ENCODE assay signal across 17 cellular contexts in the genomic region with DNA sequence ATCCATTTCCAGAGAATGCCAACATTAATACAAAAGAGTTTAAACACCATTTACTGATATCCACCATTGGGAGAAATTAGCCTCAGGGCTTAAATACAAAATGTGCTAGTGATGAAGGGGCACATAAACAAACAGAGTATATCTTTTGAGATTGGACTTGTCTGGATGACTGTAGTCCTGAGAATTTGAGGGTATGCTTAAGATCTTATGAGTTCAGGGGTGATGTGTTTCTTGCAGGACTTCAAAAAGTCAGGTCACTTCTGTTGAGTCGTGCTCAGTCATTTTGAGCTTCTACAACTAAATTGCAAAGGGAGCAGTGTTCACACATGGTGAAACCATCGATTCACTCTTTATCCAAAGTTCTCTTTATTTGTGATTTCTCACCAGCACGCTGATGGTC.
DNase-seq lines count a peak whose midpoint lies in the region; ATAC-seq and TF ChIP-seq lines count a peak whose summit lies in the region.
"Had no signal": no experiment of that assay in that cellular context is flagged by ENCODE, and none has a peak within 500 bp of the region (broad histone marks: within the 10 kb centered on the region; RNA-seq: fewer than 3 reads in every experiment).

No MANE protein-coding gene starts in this region.

- no peaks in the 10 kb centered on the region for H3K27me3 ChIP-seq in neural progenitor cell
- H3K27me3 ChIP-seq: Peyer's patch had no signal

- H3K27ac ChIP-seq in neural progenitor cell = no peak overlapping the region
- H3K27ac ChIP-seq: C4-2B, Peyer's patch had no signal

- H3K4me1 ChIP-seq in neural progenitor cell = no peaks in the 10 kb centered on the region
- H3K4me1 ChIP-seq: HAP-1, Peyer's patch had no signal

- H3K9ac ChIP-seq in neural progenitor cell = no peak overlapping the region
- H3K9ac ChIP-seq: SK-N-SH had no signal

- TF ChIP-seq CTCF in HFFc6 (IDR thresholded peaks at IDR 0.05) (no peak), glutamatergic neuron (IDR thresholded peaks at IDR 0.05; ENCODE audit: partially characterized antibody, unreplicated experiment) (no peak), neural progenitor cell (IDR thresholded peaks at IDR 0.05) (no peak)

- no peaks in the 10 kb centered on the region for H3K9me3 ChIP-seq in neural progenitor cell (ENCODE audit: low read depth)
- H3K9me3 ChIP-seq: HAP-1, Peyer's patch, SK-N-SH had no signal

- H2AFZ ChIP-seq in neural progenitor cell (replicated peaks) = no peak overlapping the region

- H3K4me1 Mint-ChIP-seq in HFFc6 (ENCODE audit: low read depth) = peaks cover 72% of the 10 kb centered on the region
- peaks cover 12% of the 10 kb centered on the region for H3K4me1 Mint-ChIP-seq in glutamatergic neuron (ENCODE audit: low read depth, unreplicated experiment)
- H3K4me1 Mint-ChIP-seq in neural progenitor cell = peaks cover 3% of the 10 kb centered on the region

- H3K27me3 Mint-ChIP-seq in HFFc6 (ENCODE audit: insufficient read depth) = no peaks in the 10 kb centered on the region
- H3K27me3 Mint-ChIP-seq in glutamatergic neuron (ENCODE audit: unreplicated experiment) = no peaks in the 10 kb centered on the region
- peaks cover 2% of the 10 kb centered on the region for H3K27me3 Mint-ChIP-seq in neural progenitor cell (ENCODE audit: insufficient read depth, low read depth)

- H3K36me3 ChIP-seq in neural progenitor cell = no peaks in the 10 kb centered on the region
- H3K36me3 ChIP-seq: HAP-1, Peyer's patch had no signal

- intact Hi-C loops in left ventricle myocardium superior (cut with micrococcal nuclease) = no loop called here

- H3F3A ChIP-seq in neural progenitor cell (ENCODE audit: low read depth) = no peaks in the 10 kb centered on the region

- H3K4me2 ChIP-seq in neural progenitor cell = no peak overlapping the region
- H3K4me2 ChIP-seq: SK-N-SH had no signal

- DNase-seq in HFFc6 (peak; percentile 38), RPMI7951 (ENCODE audit: low read depth) (peak; percentile 16), glutamatergic neuron (no peak), neural progenitor cell (ENCODE audit: low spot score) (no peak), left ventricle myocardium superior (no peak)
- DNase-seq: DND-41, KBM-7, NCI-H1436, NCI-H2081 treated with DMSO at 0.1 percent for 48 hours, NCI-H510A treated with DMSO at 0.1 percent for 48 hours, Peyer's patch, SHP77, SK-N-SH had no signal

- H3K4me3 Mint-ChIP-seq in HFFc6 (no peak overlapping the region), glutamatergic neuron (ENCODE audit: unreplicated experiment) (peak overlapping the region; percentile 36), neural progenitor cell (no peak overlapping the region)

- H3K27ac Mint-ChIP-seq in HFFc6 = peak overlapping the region; percentile 50
- peak overlapping the region; percentile 43 for H3K27ac Mint-ChIP-seq in glutamatergic neuron (ENCODE audit: unreplicated experiment)
- no peak overlapping the region for H3K27ac Mint-ChIP-seq in neural progenitor cell

- no peak overlapping the region for H3K4me3 ChIP-seq in neural progenitor cell
- H3K4me3 ChIP-seq: HAP-1, Peyer's patch had no signal

- H3K9me3 Mint-ChIP-seq in HFFc6 (no peaks in the 10 kb centered on the region), glutamatergic neuron (ENCODE audit: unreplicated experiment) (peaks cover 3% of the 10 kb centered on the region), neural progenitor cell (no peaks in the 10 kb centered on the region)

- no peaks in the 10 kb centered on the region for H4K20me1 ChIP-seq in neural progenitor cell (ENCODE audit: low read depth)

- H3K36me3 Mint-ChIP-seq in HFFc6 (ENCODE audit: low read depth) (peaks cover 9% of the 10 kb centered on the region), glutamatergic neuron (ENCODE audit: unreplicated experiment) (no peaks in the 10 kb centered on the region), neural progenitor cell (no peaks in the 10 kb centered on the region)

- ATAC-seq in GM19455 (IDR thresholded peaks at IDR 0.05; ENCODE audit: unreplicated experiment) (no peak), HG03565 (IDR thresholded peaks at IDR 0.05; ENCODE audit: unreplicated experiment) (no peak), left ventricle myocardium superior (no peak)

- H3K79me2 ChIP-seq in neural progenitor cell (ENCODE audit: low read depth) = no peaks in the 10 kb centered on the region

Comparison
In these comparisons a context has a peak if more than half of its experiments do, and no peak if none do; other contexts are left out.
1. DNase-seq: peak in HFFc6 (single experiment) and RPMI7951 (single experiment); none in glutamatergic neuron (single experiment), neural progenitor cell (single experiment) and left ventricle myocardium superior (single experiment).